In the genomic region with DNA sequence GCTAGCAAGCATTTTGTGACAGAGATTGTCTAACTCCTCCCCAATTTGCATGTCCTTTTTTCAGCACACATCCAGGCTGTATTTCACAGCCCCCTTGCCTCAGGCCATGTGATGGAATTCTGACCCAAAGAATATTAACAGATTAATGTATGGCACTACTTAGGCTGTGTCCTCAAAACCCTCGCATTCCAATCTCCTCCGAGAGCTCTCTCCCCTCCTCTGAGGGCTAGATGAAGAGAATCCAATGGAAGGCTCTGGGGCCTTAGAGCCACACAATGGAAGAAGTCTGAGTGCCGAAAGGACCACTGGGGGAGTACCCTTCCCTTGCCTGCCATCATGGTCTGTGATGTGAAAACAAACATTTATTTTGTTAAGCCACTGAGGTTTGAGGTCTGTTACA, we compare ENCODE assay signal across 1 cellular context.
TF ChIP-seq lines count a peak whose summit lies in the region.

No MANE protein-coding gene starts in this region.

TF ChIP-seq in GM23338, 12 proteins besides CTCF, POLR2A, EP300 and RAD21:
- TF ChIP-seq, protein P1, sequence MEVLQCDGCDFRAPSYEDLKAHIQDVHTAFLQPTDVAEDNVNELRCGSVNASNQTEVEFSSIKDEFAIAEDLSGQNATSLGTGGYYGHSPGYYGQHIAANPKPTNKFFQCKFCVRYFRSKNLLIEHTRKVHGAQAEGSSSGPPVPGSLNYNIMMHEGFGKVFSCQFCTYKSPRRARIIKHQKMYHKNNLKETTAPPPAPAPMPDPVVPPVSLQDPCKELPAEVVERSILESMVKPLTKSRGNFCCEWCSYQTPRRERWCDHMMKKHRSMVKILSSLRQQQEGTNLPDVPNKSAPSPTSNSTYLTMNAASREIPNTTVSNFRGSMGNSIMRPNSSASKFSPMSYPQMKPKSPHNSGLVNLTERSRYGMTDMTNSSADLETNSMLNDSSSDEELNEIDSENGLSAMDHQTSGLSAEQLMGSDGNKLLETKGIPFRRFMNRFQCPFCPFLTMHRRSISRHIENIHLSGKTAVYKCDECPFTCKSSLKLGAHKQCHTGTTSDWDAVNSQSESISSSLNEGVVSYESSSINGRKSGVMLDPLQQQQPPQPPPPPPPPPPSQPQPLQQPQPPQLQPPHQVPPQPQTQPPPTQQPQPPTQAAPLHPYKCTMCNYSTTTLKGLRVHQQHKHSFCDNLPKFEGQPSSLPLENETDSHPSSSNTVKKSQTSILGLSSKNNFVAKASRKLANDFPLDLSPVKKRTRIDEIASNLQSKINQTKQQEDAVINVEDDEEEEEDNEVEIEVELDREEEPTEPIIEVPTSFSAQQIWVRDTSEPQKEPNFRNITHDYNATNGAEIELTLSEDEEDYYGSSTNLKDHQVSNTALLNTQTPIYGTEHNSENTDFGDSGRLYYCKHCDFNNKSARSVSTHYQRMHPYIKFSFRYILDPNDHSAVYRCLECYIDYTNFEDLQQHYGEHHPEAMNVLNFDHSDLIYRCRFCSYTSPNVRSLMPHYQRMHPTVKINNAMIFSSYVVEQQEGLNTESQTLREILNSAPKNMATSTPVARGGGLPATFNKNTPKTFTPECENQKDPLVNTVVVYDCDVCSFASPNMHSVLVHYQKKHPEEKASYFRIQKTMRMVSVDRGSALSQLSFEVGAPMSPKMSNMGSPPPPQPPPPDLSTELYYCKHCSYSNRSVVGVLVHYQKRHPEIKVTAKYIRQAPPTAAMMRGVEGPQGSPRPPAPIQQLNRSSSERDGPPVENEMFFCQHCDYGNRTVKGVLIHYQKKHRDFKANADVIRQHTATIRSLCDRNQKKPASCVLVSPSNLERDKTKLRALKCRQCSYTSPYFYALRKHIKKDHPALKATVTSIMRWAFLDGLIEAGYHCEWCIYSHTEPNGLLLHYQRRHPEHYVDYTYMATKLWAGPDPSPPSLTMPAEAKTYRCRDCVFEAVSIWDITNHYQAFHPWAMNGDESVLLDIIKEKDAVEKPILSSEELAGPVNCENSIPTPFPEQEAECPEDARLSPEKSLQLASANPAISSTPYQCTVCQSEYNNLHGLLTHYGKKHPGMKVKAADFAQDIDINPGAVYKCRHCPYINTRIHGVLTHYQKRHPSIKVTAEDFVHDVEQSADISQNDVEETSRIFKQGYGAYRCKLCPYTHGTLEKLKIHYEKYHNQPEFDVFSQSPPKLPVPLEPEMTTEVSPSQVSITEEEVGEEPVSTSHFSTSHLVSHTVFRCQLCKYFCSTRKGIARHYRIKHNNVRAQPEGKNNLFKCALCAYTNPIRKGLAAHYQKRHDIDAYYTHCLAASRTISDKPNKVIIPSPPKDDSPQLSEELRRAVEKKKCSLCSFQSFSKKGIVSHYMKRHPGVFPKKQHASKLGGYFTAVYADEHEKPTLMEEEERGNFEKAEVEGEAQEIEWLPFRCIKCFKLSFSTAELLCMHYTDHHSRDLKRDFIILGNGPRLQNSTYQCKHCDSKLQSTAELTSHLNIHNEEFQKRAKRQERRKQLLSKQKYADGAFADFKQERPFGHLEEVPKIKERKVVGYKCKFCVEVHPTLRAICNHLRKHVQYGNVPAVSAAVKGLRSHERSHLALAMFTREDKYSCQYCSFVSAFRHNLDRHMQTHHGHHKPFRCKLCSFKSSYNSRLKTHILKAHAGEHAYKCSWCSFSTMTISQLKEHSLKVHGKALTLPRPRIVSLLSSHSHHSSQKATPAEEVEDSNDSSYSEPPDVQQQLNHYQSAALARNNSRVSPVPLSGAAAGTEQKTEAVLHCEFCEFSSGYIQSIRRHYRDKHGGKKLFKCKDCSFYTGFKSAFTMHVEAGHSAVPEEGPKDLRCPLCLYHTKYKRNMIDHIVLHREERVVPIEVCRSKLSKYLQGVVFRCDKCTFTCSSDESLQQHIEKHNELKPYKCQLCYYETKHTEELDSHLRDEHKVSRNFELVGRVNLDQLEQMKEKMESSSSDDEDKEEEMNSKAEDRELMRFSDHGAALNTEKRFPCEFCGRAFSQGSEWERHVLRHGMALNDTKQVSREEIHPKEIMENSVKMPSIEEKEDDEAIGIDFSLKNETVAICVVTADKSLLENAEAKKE (CRISPR knock-in tag; IDR thresholded peaks at IDR 0.05) = no peak
- TF ChIP-seq, protein P2, sequence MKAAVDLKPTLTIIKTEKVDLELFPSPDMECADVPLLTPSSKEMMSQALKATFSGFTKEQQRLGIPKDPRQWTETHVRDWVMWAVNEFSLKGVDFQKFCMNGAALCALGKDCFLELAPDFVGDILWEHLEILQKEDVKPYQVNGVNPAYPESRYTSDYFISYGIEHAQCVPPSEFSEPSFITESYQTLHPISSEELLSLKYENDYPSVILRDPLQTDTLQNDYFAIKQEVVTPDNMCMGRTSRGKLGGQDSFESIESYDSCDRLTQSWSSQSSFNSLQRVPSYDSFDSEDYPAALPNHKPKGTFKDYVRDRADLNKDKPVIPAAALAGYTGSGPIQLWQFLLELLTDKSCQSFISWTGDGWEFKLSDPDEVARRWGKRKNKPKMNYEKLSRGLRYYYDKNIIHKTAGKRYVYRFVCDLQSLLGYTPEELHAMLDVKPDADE (IDR thresholded peaks at IDR 0.05) = no peak
- TF ChIP-seq ZNF331 (CRISPR knock-in tag; IDR thresholded peaks at IDR 0.05; ENCODE audit: low read depth) (no peak), JUNB (IDR thresholded peaks at IDR 0.05; ENCODE audit: unreplicated experiment) (no peak), CREB1 (CRISPR knock-in tag; IDR thresholded peaks at IDR 0.05; ENCODE audit: low read depth) (no peak), POLR2AphosphoS5 (IDR thresholded peaks at IDR 0.05; ENCODE audit: low read depth) (no peak), NANOG (IDR thresholded peaks at IDR 0.05; ENCODE audit: borderline replicate concordance) (no peak), EZH2 (IDR thresholded peaks at IDR 0.05; ENCODE audit: low read depth, unreplicated experiment) (no peak), ZNF114 (CRISPR knock-in tag; IDR thresholded peaks at IDR 0.05) (no peak), STAT1 (IDR thresholded peaks at IDR 0.05; ENCODE audit: unreplicated experiment) (no peak)
- TF ChIP-seq, protein P3, sequence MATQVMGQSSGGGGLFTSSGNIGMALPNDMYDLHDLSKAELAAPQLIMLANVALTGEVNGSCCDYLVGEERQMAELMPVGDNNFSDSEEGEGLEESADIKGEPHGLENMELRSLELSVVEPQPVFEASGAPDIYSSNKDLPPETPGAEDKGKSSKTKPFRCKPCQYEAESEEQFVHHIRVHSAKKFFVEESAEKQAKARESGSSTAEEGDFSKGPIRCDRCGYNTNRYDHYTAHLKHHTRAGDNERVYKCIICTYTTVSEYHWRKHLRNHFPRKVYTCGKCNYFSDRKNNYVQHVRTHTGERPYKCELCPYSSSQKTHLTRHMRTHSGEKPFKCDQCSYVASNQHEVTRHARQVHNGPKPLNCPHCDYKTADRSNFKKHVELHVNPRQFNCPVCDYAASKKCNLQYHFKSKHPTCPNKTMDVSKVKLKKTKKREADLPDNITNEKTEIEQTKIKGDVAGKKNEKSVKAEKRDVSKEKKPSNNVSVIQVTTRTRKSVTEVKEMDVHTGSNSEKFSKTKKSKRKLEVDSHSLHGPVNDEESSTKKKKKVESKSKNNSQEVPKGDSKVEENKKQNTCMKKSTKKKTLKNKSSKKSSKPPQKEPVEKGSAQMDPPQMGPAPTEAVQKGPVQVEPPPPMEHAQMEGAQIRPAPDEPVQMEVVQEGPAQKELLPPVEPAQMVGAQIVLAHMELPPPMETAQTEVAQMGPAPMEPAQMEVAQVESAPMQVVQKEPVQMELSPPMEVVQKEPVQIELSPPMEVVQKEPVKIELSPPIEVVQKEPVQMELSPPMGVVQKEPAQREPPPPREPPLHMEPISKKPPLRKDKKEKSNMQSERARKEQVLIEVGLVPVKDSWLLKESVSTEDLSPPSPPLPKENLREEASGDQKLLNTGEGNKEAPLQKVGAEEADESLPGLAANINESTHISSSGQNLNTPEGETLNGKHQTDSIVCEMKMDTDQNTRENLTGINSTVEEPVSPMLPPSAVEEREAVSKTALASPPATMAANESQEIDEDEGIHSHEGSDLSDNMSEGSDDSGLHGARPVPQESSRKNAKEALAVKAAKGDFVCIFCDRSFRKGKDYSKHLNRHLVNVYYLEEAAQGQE (IDR thresholded peaks at IDR 0.05; ENCODE audit: unreplicated experiment) = no peak
